Comparison of ENCODE assay signal across 12 cellular contexts in the genomic region with DNA sequence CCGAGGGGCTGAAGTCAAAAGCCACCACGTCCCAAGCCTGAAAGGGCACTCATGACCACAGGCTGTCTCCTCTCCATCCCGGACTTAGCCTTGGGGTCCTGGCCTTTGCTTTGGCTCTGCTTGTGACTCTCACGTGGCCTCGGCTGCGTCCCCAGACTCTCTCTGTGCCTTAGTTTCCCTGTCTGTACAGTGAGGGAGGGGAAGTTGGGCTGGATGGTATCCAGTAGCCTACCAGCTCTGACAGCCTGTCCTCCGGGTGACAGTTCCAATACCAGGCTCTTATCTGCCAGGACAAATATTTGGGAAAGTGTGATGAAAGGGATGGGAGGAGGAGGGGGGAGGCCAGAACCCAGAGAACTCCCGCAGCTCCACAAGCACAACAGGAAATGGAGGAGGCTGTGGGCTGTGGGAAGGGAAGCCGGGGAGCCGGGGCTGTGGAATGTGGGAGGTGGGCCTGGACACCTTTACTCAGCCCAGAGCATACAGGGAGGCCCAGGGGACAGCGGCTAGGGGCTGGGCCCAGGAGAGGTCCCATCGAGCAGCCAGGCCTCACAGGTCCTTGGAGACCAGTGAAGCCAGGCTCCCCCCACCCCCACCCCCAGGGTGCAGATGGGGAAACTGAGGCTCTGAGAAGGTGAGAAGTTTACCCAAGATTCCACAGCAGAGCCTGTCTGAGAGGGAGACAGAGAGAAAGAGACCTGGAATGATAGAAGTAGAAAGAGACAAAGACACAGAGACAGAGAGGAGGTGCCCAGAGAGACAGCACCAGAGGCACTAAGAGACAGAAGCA. TPM values are rescaled to one million over a fixed set of nuclear protein-coding genes. Genes with fewer than 3 reads are reported as not detected.
DNase-seq lines count a peak whose midpoint lies in the region; ATAC-seq, FAIRE-seq and TF ChIP-seq lines count a peak whose summit lies in the region.
"Had no signal": no experiment of that assay in that cellular context is flagged by ENCODE, and none has a peak within 500 bp of the region (broad histone marks: within the 10 kb centered on the region; RNA-seq: fewer than 3 reads in every experiment).

No MANE protein-coding gene starts in this region.

- H3K36me3 Mint-ChIP-seq in type B pancreatic cell = peaks cover 2% of the 10 kb centered on the region

- peaks cover 0 to 6% of the 10 kb centered on the region in 2 experiments for H3K27me3 ChIP-seq in endothelial cell of umbilical vein (ENCODE audit: control insufficient read depth in 2 of 2, insufficient read depth in 2 of 2, low read length in 2 of 2)

- peaks cover 63% of the 10 kb centered on the region for H3K4me1 Mint-ChIP-seq in type B pancreatic cell (ENCODE audit: unreplicated experiment)

- POLR2A ChIA-PET in endothelial cell of umbilical vein (lab: Charles Lee) = no interaction called here

- no peak overlapping the region for H3K9ac ChIP-seq in endothelial cell of umbilical vein (replicated peaks; ENCODE audit: extremely low read depth, insufficient read depth, low read length)

- ATAC-seq in GM21825 (IDR thresholded peaks at IDR 0.05; ENCODE audit: unreplicated experiment) (no peak), GM21526 (IDR thresholded peaks at IDR 0.05; ENCODE audit: low FRiP score, unreplicated experiment) (no peak), GM21381 (IDR thresholded peaks at IDR 0.05; ENCODE audit: unreplicated experiment) (no peak)
- ATAC-seq: T-helper 17 cell had no signal

- H3K9me3 ChIP-seq in endothelial cell of umbilical vein (replicated peaks; ENCODE audit: control insufficient read depth, insufficient read depth, low read length) (no peaks in the 10 kb centered on the region), mesodermal cell (ENCODE audit: control insufficient read depth, low read length) (no peaks in the 10 kb centered on the region)
- H3K9me3 ChIP-seq: neutrophil had no signal

- H3K27ac Mint-ChIP-seq in type B pancreatic cell = peak overlapping the region; percentile 50
- H3K27ac Mint-ChIP-seq: T-helper 17 cell had no signal

- H3K27ac ChIP-seq in endothelial cell of umbilical vein (ENCODE audit: insufficient read depth, low read depth, low read length) (no peak overlapping the region), mesodermal cell (ENCODE audit: low read depth, low read length, severe bottlenecking) (peak overlapping the region; percentile 99)
- H3K27ac ChIP-seq: neutrophil had no signal

- no peaks in the 10 kb centered on the region for H3K9me3 Mint-ChIP-seq in type B pancreatic cell

- no peak overlapping the region for H3K4me3 ChIP-seq in endothelial cell of umbilical vein (replicated peaks in 1 of 3; ENCODE audit: insufficient read depth in 1 of 3, low read depth in 1 of 3, low read length in 3 of 3)
- H3K4me3 ChIP-seq in mesodermal cell (ENCODE audit: extremely low read depth, insufficient read depth, low read length, poor library complexity, severe bottlenecking) = no peak overlapping the region

- TF ChIP-seq POLR2A in endothelial cell of umbilical vein (IDR thresholded peaks at IDR 0.05; ENCODE audit: low read depth, low read length) = no peak

- TF ChIP-seq CTCF in endothelial cell of umbilical vein (IDR thresholded peaks at IDR 0.05; ENCODE audit: extremely low read depth in 1 of 2, insufficient read depth in 1 of 2, low read depth in 1 of 2, low read length in 2 of 2) = no peak
- no peak for TF ChIP-seq CTCF in type B pancreatic cell (conservative IDR thresholded peaks at IDR 0.05)

- FAIRE-seq in endothelial cell of umbilical vein (lab: Jason Lieb, UNC) = no peak

- CTCF ChIA-PET in endothelial cell of umbilical vein (lab: Charles Lee) = interaction anchor here (3.8 kb wide), 1 partner anchor 39 kb away, joined by 11 read pairs; no protein-coding TSS in a partner anchor

- H3K36me3 ChIP-seq in endothelial cell of umbilical vein (ENCODE audit: control insufficient read depth in 2 of 2, extremely low read depth in 1 of 2, insufficient read depth in 2 of 2, low read length in 2 of 2) = no peaks in the 10 kb centered on the region
- peaks cover 42% of the 10 kb centered on the region for H3K36me3 ChIP-seq in mesodermal cell (ENCODE audit: control insufficient read depth, insufficient read depth, low read length)
- H3K36me3 ChIP-seq: neutrophil had no signal

- no peak overlapping the region for H2AFZ ChIP-seq in endothelial cell of umbilical vein (ENCODE audit: low read depth, low read length)

- dilution Hi-C loops in endothelial cell of umbilical vein (cut with MboI; ENCODE audit: extremely low pct_ligation_motif_present, low sequenced_read_pairs) = no loop called here

- H3K4me2 ChIP-seq in endothelial cell of umbilical vein (ENCODE audit: insufficient read depth, low read length) = no peak overlapping the region

- peaks cover 6% of the 10 kb centered on the region for H3K27me3 Mint-ChIP-seq in type B pancreatic cell

- DNase-seq in M059J (ENCODE audit: low read depth) = peak; percentile 79
- DNase-seq in endothelial cell of umbilical vein (ENCODE audit: low read depth, low spot score) = peak; percentile 63
- no peak for DNase-seq in type B pancreatic cell (ENCODE audit: extremely low spot score, unreplicated experiment)
- DNase-seq: activated T-cell treated with anti-CD3 and anti-CD28 coated beads, Interleukin-2, amount 50 U/mL, for 48 hours; erythroblast; NCI-H2081; T-helper 17 cell had no signal

- H3K79me2 ChIP-seq in endothelial cell of umbilical vein (ENCODE audit: control insufficient read depth, insufficient read depth, low read length) = no peaks in the 10 kb centered on the region

- 50 to 66% methylated on average over 3 to 7 of the region's 12 CpGs for whole genome bisulfite sequencing in mesodermal cell (ENCODE audit: insufficient coverage in 2 of 2), 2 experiments

- H3K9me1 ChIP-seq in endothelial cell of umbilical vein (replicated peaks; ENCODE audit: control insufficient read depth, extremely low read depth, insufficient read depth, low read length) = no peaks in the 10 kb centered on the region

- H4K20me1 ChIP-seq in endothelial cell of umbilical vein (replicated peaks; ENCODE audit: control insufficient read depth, extremely low read depth, insufficient read depth, low read length) = no peaks in the 10 kb centered on the region

- intact Hi-C loops in endothelial cell of umbilical vein (cut with micrococcal nuclease) = loop anchor here (5.0 kb wide), 1 partner anchor 1055 kb away; no protein-coding TSS in a partner anchor

- H3K4me3 Mint-ChIP-seq in type B pancreatic cell = peak overlapping the region; percentile 28
- H3K4me3 Mint-ChIP-seq: T-helper 17 cell had no signal

- H3K4me1 ChIP-seq in endothelial cell of umbilical vein (ENCODE audit: control insufficient read depth, extremely low read depth, insufficient read depth, low read length) (peaks cover 24% of the 10 kb centered on the region), mesodermal cell (ENCODE audit: control insufficient read depth, insufficient read depth, low read length, poor library complexity, severe bottlenecking) (peaks cover 75% of the 10 kb centered on the region)

- no TSS peak for BruUV-seq in endothelial cell of umbilical vein (replicated peaks; lab: Mats Ljungman, UMichigan)

RNA-seq across cellular contexts. Expression of a gene that starts 18.3 kb away (rescaled TPM):
- total RNA-seq in M059J (2014; rRNA removed; shearing (Covaris generic)) = 23.5 and 44.4 TPM in 2 replicates
- total RNA-seq in endothelial cell of umbilical vein (1.0 and 1.7 TPM in 2 replicates), type B pancreatic cell (ENCODE audit: low replicate concordance) (3.3 and 74.8 TPM in 2 replicates)
- polyA plus RNA-seq in endothelial cell of umbilical vein = 1.4 and 2.9 TPM in 2 replicates
- polyA plus RNA-seq in endothelial cell of umbilical vein (2011; cell fraction: cytosol; rRNA removed) = 1.5 TPM in 2 replicates
- polyA plus RNA-seq in endothelial cell of umbilical vein (2011; cell fraction: nucleus; rRNA removed) = 2.3 and 3.1 TPM in 2 replicates
- 0.29 and 0.93 TPM in 2 replicates for polyA plus RNA-seq in endothelial cell of umbilical vein (2012)
- 2.5 and 4.4 TPM in 2 replicates for polyA minus RNA-seq in endothelial cell of umbilical vein
- polyA minus RNA-seq in endothelial cell of umbilical vein (2011; cell fraction: cytosol; rRNA and poly(A)+ RNA removed) = 1.7 TPM
- polyA minus RNA-seq in endothelial cell of umbilical vein (2011; cell fraction: nucleus; rRNA and poly(A)+ RNA removed) = 3.3 and 4.8 TPM in 2 replicates
- polyA plus RNA-seq in mesodermal cell (2013, experiment 1 of 2) = 95.2 TPM
- 84.5 TPM for polyA plus RNA-seq in mesodermal cell (2013, experiment 2 of 2)

RNA-seq across cellular contexts. Expression of a gene that starts 29.2 kb away (rescaled TPM):
- not detected in 2 replicates for total RNA-seq in M059J (2014; rRNA removed; shearing (Covaris generic))
- total RNA-seq in endothelial cell of umbilical vein (not detected in 2 replicates), type B pancreatic cell (ENCODE audit: low replicate concordance) (5.0 and 13.4 TPM in 2 replicates)
- not detected in 2 replicates for polyA plus RNA-seq in endothelial cell of umbilical vein
- polyA plus RNA-seq in endothelial cell of umbilical vein (2011; cell fraction: cytosol; rRNA removed) = not detected in 2 replicates
- polyA plus RNA-seq in endothelial cell of umbilical vein (2011; cell fraction: nucleus; rRNA removed) = not detected in 2 replicates
- not detected in 2 replicates for polyA plus RNA-seq in endothelial cell of umbilical vein (2012)
- not detected in 2 replicates for polyA minus RNA-seq in endothelial cell of umbilical vein
- polyA minus RNA-seq in endothelial cell of umbilical vein (2011; cell fraction: cytosol; rRNA and poly(A)+ RNA removed) = not detected
- not detected in 2 replicates for polyA minus RNA-seq in endothelial cell of umbilical vein (2011; cell fraction: nucleus; rRNA and poly(A)+ RNA removed)
- polyA plus RNA-seq in mesodermal cell (2013, experiment 1 of 2) = 0.26 TPM
- polyA plus RNA-seq in mesodermal cell (2013, experiment 2 of 2) = 0.46 TPM
- total RNA-seq: T-helper 17 cell had no signal

RNA-seq across cellular contexts. Expression of a gene that starts 51.0 kb away (rescaled TPM):
- total RNA-seq in M059J (2014; rRNA removed; shearing (Covaris generic)) = 0.22 and 2.4 TPM in 2 replicates
- total RNA-seq in endothelial cell of umbilical vein (not detected in 2 replicates), type B pancreatic cell (ENCODE audit: low replicate concordance) (1.6 and 4.0 TPM in 2 replicates)
- polyA plus RNA-seq in endothelial cell of umbilical vein = not detected in 2 replicates
- not detected in 2 replicates for polyA plus RNA-seq in endothelial cell of umbilical vein (2011; cell fraction: cytosol; rRNA removed)
- not detected in 2 replicates for polyA plus RNA-seq in endothelial cell of umbilical vein (2011; cell fraction: nucleus; rRNA removed)
- not detected in 2 replicates for polyA plus RNA-seq in endothelial cell of umbilical vein (2012)
- not detected in 2 replicates for polyA minus RNA-seq in endothelial cell of umbilical vein
- not detected for polyA minus RNA-seq in endothelial cell of umbilical vein (2011; cell fraction: cytosol; rRNA and poly(A)+ RNA removed)
- polyA minus RNA-seq in endothelial cell of umbilical vein (2011; cell fraction: nucleus; rRNA and poly(A)+ RNA removed) = not detected in 2 replicates
- 0.15 TPM for polyA plus RNA-seq in mesodermal cell (2013, experiment 1 of 2)
- 0.25 TPM for polyA plus RNA-seq in mesodermal cell (2013, experiment 2 of 2)

RNA-seq across cellular contexts. Expression of a gene that starts 52.5 kb away (rescaled TPM):
- not detected in 2 replicates for total RNA-seq in M059J (2014; rRNA removed; shearing (Covaris generic))
- total RNA-seq in endothelial cell of umbilical vein (not detected in 2 replicates), type B pancreatic cell (ENCODE audit: low replicate concordance) (0.10 and 0.38 TPM in 2 replicates)
- not detected in 2 replicates for polyA plus RNA-seq in endothelial cell of umbilical vein
- not detected in 2 replicates for polyA plus RNA-seq in endothelial cell of umbilical vein (2011; cell fraction: cytosol; rRNA removed)
- not detected in 2 replicates for polyA plus RNA-seq in endothelial cell of umbilical vein (2011; cell fraction: nucleus; rRNA removed)
- not detected in 2 replicates for polyA plus RNA-seq in endothelial cell of umbilical vein (2012)
- not detected in 2 replicates for polyA minus RNA-seq in endothelial cell of umbilical vein
- not detected for polyA minus RNA-seq in endothelial cell of umbilical vein (2011; cell fraction: cytosol; rRNA and poly(A)+ RNA removed)
- polyA minus RNA-seq in endothelial cell of umbilical vein (2011; cell fraction: nucleus; rRNA and poly(A)+ RNA removed) = not detected in 2 replicates
- not detected for polyA plus RNA-seq in mesodermal cell (2013, experiment 1 of 2)
- polyA plus RNA-seq in mesodermal cell (2013, experiment 2 of 2) = not detected
- total RNA-seq: T-helper 17 cell had no signal
